15 cellular contexts compared by ENCODE assay signal in the genomic region with DNA sequence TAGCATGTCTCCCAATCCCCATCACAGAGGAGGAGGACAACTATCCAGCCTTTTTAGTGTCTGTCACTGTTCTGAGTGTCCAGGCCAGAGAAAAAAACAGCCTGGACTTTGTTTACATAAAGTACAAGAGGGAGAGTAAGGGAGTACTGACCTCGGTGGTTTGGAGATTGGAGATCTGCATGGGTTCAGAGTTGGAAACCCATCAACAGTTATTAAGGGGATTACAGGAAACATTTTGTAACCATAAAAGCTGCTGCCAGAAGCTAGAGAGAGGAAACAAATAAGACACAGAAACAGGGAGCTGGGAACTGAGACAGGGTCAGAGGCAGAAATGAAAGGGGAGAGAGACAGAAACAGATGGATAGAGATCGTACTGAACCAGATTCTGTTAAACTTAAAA.
DNase-seq lines count a peak whose midpoint lies in the region; TF ChIP-seq lines count a peak whose summit lies in the region.
"Had no signal": no experiment of that assay in that cellular context is flagged by ENCODE, and none has a peak within 500 bp of the region (broad histone marks: within the 10 kb centered on the region; RNA-seq: fewer than 3 reads in every experiment).

No MANE protein-coding gene starts in this region.

- peak overlapping the region; percentile 24 for H4K8ac ChIP-seq in mesenchymal stem cell (ENCODE audit: low read length)

- H3K18ac ChIP-seq in mesenchymal stem cell (ENCODE audit: low read depth in 1 of 2, low read length in 2 of 2) = peak overlapping the region in 1 of 2 experiments; percentile 77

- H3K9me3 Mint-ChIP-seq in activated CD4-positive, alpha-beta memory T cell treated with anti-CD3 and anti-CD28 coated beads for 36 hours = no peaks in the 10 kb centered on the region
- H3K9me3 Mint-ChIP-seq: activated T-helper 17 cell treated with anti-CD3 and anti-CD28 coated beads, Interleukin-2, amount 50 U/mL, for 72 hours; stimulated activated effector memory CD8-positive, alpha-beta T cell treated with anti-CD3 and anti-CD28 coated beads, Interleukin-12 subunit alpha, Interleukin-12 subunit beta, amount 100 ng/mL, for 72 hours had no signal

- H4K91ac ChIP-seq in mesenchymal stem cell (ENCODE audit: low read length) = no peak overlapping the region

- WGBS in mesenchymal stem cell = 0% methylated on average over 1 of the region's 2 CpGs

- CTCF ChIA-PET in activated CD4-positive, alpha-beta memory T cell treated with anti-CD3 and anti-CD28 coated beads for 36 hours (lab: Charles Lee) = no interaction called here
- CTCF ChIA-PET in RWPE1 (lab: Yijun Ruan, JAX) = no interaction called here

- no peak overlapping the region for H3K27ac Mint-ChIP-seq in activated CD4-positive, alpha-beta memory T cell treated with anti-CD3 and anti-CD28 coated beads for 36 hours
- H3K27ac Mint-ChIP-seq: activated T-helper 17 cell treated with anti-CD3 and anti-CD28 coated beads, Interleukin-2, amount 50 U/mL, for 72 hours; stimulated activated effector memory CD8-positive, alpha-beta T cell treated with anti-CD3 and anti-CD28 coated beads, Interleukin-12 subunit alpha, Interleukin-12 subunit beta, amount 100 ng/mL, for 72 hours had no signal

- no peak overlapping the region for H2BK15ac ChIP-seq in mesenchymal stem cell (ENCODE audit: low read depth, poor library complexity, severe bottlenecking)

- no peak overlapping the region for H3K4me3 Mint-ChIP-seq in activated CD4-positive, alpha-beta memory T cell treated with anti-CD3 and anti-CD28 coated beads for 36 hours
- H3K4me3 Mint-ChIP-seq: activated T-helper 17 cell treated with anti-CD3 and anti-CD28 coated beads, Interleukin-2, amount 50 U/mL, for 72 hours; stimulated activated effector memory CD8-positive, alpha-beta T cell treated with anti-CD3 and anti-CD28 coated beads, Interleukin-12 subunit alpha, Interleukin-12 subunit beta, amount 100 ng/mL, for 72 hours had no signal

- no peak overlapping the region for H3K23ac ChIP-seq in mesenchymal stem cell (ENCODE audit: low read length in 2 of 2)

- H2BK5ac ChIP-seq in mesenchymal stem cell (ENCODE audit: low read depth, low read length, poor library complexity, severe bottlenecking) = no peak overlapping the region

- TF ChIP-seq CTCF in fibroblast of pulmonary artery (IDR thresholded peaks at IDR 0.05; ENCODE audit: low read length, missing control alignments) (no peak), RWPE1 (conservative IDR thresholded peaks at IDR 0.05; ENCODE audit: low read depth) (no peak)

- intact Hi-C loops in activated CD4-positive, alpha-beta memory T cell treated with anti-CD3 and anti-CD28 coated beads for 36 hours (cut with micrococcal nuclease) = no loop called here

- H2AFZ ChIP-seq in mesenchymal stem cell (ENCODE audit: low read depth, low read length) = no peak overlapping the region
- H2AFZ ChIP-seq: PC-9 had no signal

- H3K9ac ChIP-seq in mesenchymal stem cell (ENCODE audit: low read length) (peak overlapping the region; percentile 2), skeletal muscle tissue (ENCODE audit: low read depth in 1 of 3, low read length in 3 of 3) (no peak overlapping the region)

- no peaks in the 10 kb centered on the region for H3K79me1 ChIP-seq in mesenchymal stem cell (replicated peaks; ENCODE audit: low read length, poor library complexity, severe bottlenecking)

- DNase-seq in NCI-H1092 (lab: John Stamatoyannopoulos, UW) (peak; percentile 3), fibroblast of pulmonary artery (ENCODE audit: low read depth) (peak; percentile 39), mesenchymal stem cell (peak; percentile 76), iPS-NIHi11 (ENCODE audit: low spot score) (no peak), DMS79 (lab: John Stamatoyannopoulos, UW) (no peak), RWPE1 (ENCODE audit: low spot score) (no peak)
- DNase-seq in activated CD4-positive, alpha-beta memory T cell treated with anti-CD3 and anti-CD28 coated beads for 36 hours = no peak
- DNase-seq: activated CD8-positive, alpha-beta memory T cell treated with anti-CD3 and anti-CD28 coated beads for 24 hours; GOT3; NCI-H187 treated with DMSO at 0.1 percent for 48 hours; NCI-H510A treated with DMSO at 0.1 percent for 48 hours; PC-9 had no signal

- H3K36me3 ChIP-seq in mesenchymal stem cell (ENCODE audit: control insufficient read depth in 1 of 2, insufficient read depth in 2 of 2, low read depth in 1 of 2, low read length in 2 of 2) = no peaks in the 10 kb centered on the region
- no peaks in the 10 kb centered on the region for H3K36me3 ChIP-seq in skeletal muscle tissue (ENCODE audit: control insufficient read depth in 3 of 3, insufficient read depth in 3 of 3, low read length in 3 of 3)

- H3K4ac ChIP-seq in mesenchymal stem cell (ENCODE audit: low read depth in 1 of 2, low read length in 2 of 2) = peak overlapping the region; percentile 46 to 83

- H2BK120ac ChIP-seq in mesenchymal stem cell (ENCODE audit: low read depth, low read length) = peak overlapping the region; percentile 65

- H2BK12ac ChIP-seq in mesenchymal stem cell (ENCODE audit: low read length in 2 of 2) = peak overlapping the region in 1 of 2 experiments; percentile 59

- no peaks in the 10 kb centered on the region for H3K27me3 Mint-ChIP-seq in activated CD4-positive, alpha-beta memory T cell treated with anti-CD3 and anti-CD28 coated beads for 36 hours

- POLR2A ChIA-PET in activated CD4-positive, alpha-beta memory T cell treated with anti-CD3 and anti-CD28 coated beads for 36 hours (lab: Charles Lee) = no interaction called here
- POLR2A ChIA-PET in RWPE1 (lab: Yijun Ruan, JAX; ENCODE audit: low non-redundant PET) = no interaction called here

- H3K4me3 ChIP-seq in fibroblast of pulmonary artery (replicated peaks; ENCODE audit: low read depth, low read length) (no peak overlapping the region), mesenchymal stem cell (ENCODE audit: insufficient read depth in 1 of 2, low read depth in 1 of 2, low read length in 2 of 2) (peak overlapping the region in 1 of 2 experiments; percentile 9), skeletal muscle tissue (ENCODE audit: low read length in 3 of 3) (no peak overlapping the region)
- H3K4me3 ChIP-seq: PC-9 had no signal

- H3K4me1 ChIP-seq in mesenchymal stem cell (ENCODE audit: control insufficient read depth, insufficient read depth, low read depth, low read length) = no peaks in the 10 kb centered on the region
- peaks cover 19 to 29% (median 24%) of the 10 kb centered on the region in 3 donors for H3K4me1 ChIP-seq in skeletal muscle tissue (ENCODE audit: control insufficient read depth in 3 of 3, insufficient read depth in 3 of 3, low read length in 3 of 3)

- no peaks in the 10 kb centered on the region for H3K36me3 Mint-ChIP-seq in activated CD4-positive, alpha-beta memory T cell treated with anti-CD3 and anti-CD28 coated beads for 36 hours
- H3K36me3 Mint-ChIP-seq: stimulated activated effector memory CD8-positive, alpha-beta T cell treated with anti-CD3 and anti-CD28 coated beads, Interleukin-12 subunit alpha, Interleukin-12 subunit beta, amount 100 ng/mL, for 72 hours had no signal

- H3K14ac ChIP-seq in mesenchymal stem cell (ENCODE audit: low read length in 2 of 2) = no peak overlapping the region

- H3K9me3 ChIP-seq in mesenchymal stem cell (ENCODE audit: control insufficient read depth, low read length) (no peaks in the 10 kb centered on the region), skeletal muscle tissue (ENCODE audit: control insufficient read depth in 3 of 3, low read length in 3 of 3) (no peaks in the 10 kb centered on the region)

- no peaks in the 10 kb centered on the region for H3K4me1 Mint-ChIP-seq in activated CD4-positive, alpha-beta memory T cell treated with anti-CD3 and anti-CD28 coated beads for 36 hours (ENCODE audit: low read depth)
- H3K4me1 Mint-ChIP-seq: activated T-helper 17 cell treated with anti-CD3 and anti-CD28 coated beads, Interleukin-2, amount 50 U/mL, for 72 hours; stimulated activated effector memory CD8-positive, alpha-beta T cell treated with anti-CD3 and anti-CD28 coated beads, Interleukin-12 subunit alpha, Interleukin-12 subunit beta, amount 100 ng/mL, for 72 hours had no signal

- H3K4me2 ChIP-seq in mesenchymal stem cell (ENCODE audit: low read length, poor library complexity, severe bottlenecking) = no peak overlapping the region
- H3K4me2 ChIP-seq: PC-9 had no signal

- peaks cover 0 to 9% of the 10 kb centered on the region in 2 experiments for H3K27me3 ChIP-seq in mesenchymal stem cell (ENCODE audit: control insufficient read depth in 1 of 2, insufficient read depth in 1 of 2, low read length in 2 of 2)
- no peaks in the 10 kb centered on the region for H3K27me3 ChIP-seq in skeletal muscle tissue (ENCODE audit: control insufficient read depth in 3 of 3, insufficient read depth in 3 of 3, low read length in 3 of 3)

- H3K27ac ChIP-seq in mesenchymal stem cell (ENCODE audit: low read length, poor library complexity, severe bottlenecking) = no peak overlapping the region
- H3K27ac ChIP-seq in skeletal muscle tissue (ENCODE audit: low read depth, low read length) = peak overlapping the region; percentile 66
- no peak overlapping the region for H3K27ac ChIP-seq in RWPE1
- H3K27ac ChIP-seq: PC-9 had no signal

- H2AK5ac ChIP-seq in mesenchymal stem cell (ENCODE audit: low read length, severe bottlenecking) = no peak overlapping the region

Comparison
In these comparisons a context has a peak if more than half of its experiments do, and no peak if none do; other contexts are left out.
1. DNase-seq: peak in NCI-H1092 (single experiment), fibroblast of pulmonary artery (single experiment) and mesenchymal stem cell (single experiment); none in activated CD4-positive, alpha-beta memory T cell treated with anti-CD3 and anti-CD28 coated beads for 36 hours (single experiment), iPS-NIHi11 (single experiment), DMS79 (single experiment) and RWPE1 (single experiment).